Comparison of ENCODE assay signal across 32 cellular contexts in the genomic region with DNA sequence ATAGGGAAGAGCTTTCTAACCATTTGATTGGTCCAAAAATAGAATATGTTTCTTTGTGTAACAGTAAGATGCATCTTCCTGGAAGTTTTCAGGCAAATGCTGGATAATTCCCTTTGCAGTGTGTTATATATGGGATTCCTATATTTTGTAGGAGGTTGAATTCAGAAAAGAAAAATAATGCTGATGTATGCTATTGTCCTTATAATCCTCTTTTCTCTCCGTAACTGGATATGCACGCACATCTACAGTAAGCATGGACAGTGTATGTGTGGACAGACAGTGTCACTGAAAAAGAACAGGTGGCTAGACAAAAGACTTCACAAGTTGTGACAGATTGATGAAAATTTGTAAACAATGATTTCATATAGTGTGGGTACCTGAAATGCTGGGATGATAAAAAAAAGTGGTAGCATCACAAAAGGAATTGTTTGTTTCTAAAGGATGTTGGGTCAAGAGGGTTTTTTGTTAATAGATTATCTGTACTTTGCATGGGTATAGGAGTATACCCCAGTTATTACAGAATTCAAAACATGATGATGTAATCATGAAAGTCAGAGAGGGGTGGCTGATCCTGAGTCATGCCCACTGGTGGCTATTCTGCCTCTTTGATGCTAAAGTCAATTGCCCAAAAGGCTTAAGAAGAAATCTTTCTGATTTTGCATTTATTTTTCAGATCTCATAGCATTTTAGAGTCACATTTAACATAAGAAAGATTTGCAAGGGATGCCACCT.
DNase-seq lines count a peak whose midpoint lies in the region; ATAC-seq, FAIRE-seq and TF ChIP-seq lines count a peak whose summit lies in the region.
"Had no signal": no experiment of that assay in that cellular context is flagged by ENCODE, and none has a peak within 500 bp of the region (broad histone marks: within the 10 kb centered on the region; RNA-seq: fewer than 3 reads in every experiment).

No MANE protein-coding gene starts in this region.

- ATAC-seq in GM12878 (no peak), HG03378 (IDR thresholded peaks at IDR 0.05; ENCODE audit: unreplicated experiment) (no peak)
- ATAC-seq: heart right ventricle; lower lobe of right lung; naive thymus-derived CD8-positive, alpha-beta T cell; psoas muscle had no signal

- H3K4me1 Mint-ChIP-seq in MCF 10A (ENCODE audit: insufficient read depth, unreplicated experiment): no peaks in the 10 kb centered on the region
- H3K4me1 Mint-ChIP-seq: activated CD4-positive, alpha-beta T cell treated with anti-CD3 and anti-CD28 coated beads, Interleukin-2, amount 10 ng/mL, durations not matched to agents 7 days and 5 days; CD4-positive, alpha-beta memory T cell; naive thymus-derived CD8-positive, alpha-beta T cell had no signal

- H3K9me3 ChIP-seq in breast epithelium (peaks cover 4 to 11% of the 10 kb centered on the region in 2 donors), GM12878 (replicated peaks; ENCODE audit: control insufficient read depth, insufficient read depth, low read length) (no peaks in the 10 kb centered on the region), osteoblast (ENCODE audit: low read depth, low read length) (peaks cover 3% of the 10 kb centered on the region), thyroid gland (no peaks in the 10 kb centered on the region)
- H3K9me3 ChIP-seq: lower lobe of right lung, MG63, psoas muscle, uterus had no signal

- TF ChIP-seq CTCF in MCF 10A (IDR thresholded peaks at IDR 0.05; ENCODE audit: unreplicated experiment) (no peak), breast epithelium (IDR thresholded peaks at IDR 0.05) (no peak), GM12878 (IDR thresholded peaks at IDR 0.05 in 2 of 3, conservative IDR thresholded peaks at IDR 0.05 in 1 of 3; ENCODE audit: control insufficient read depth in 2 of 3, extremely low read depth in 1 of 3, insufficient read depth in 1 of 3, low read depth in 3 of 3, low read length in 3 of 3) (no peak), osteoblast (IDR thresholded peaks at IDR 0.05; ENCODE audit: extremely low read depth, low read depth, low read length) (no peak), thyroid gland (IDR thresholded peaks at IDR 0.05) (no peak)

- no peak overlapping the region for H3K4me2 ChIP-seq in GM12878 (ENCODE audit: control insufficient read depth, insufficient read depth)
- no peak overlapping the region for H3K4me2 ChIP-seq in osteoblast (ENCODE audit: insufficient read depth, low read length)

- no peak overlapping the region for H3K27ac Mint-ChIP-seq in MCF 10A (ENCODE audit: low read depth, unreplicated experiment)
- H3K27ac Mint-ChIP-seq: activated CD4-positive, alpha-beta T cell treated with anti-CD3 and anti-CD28 coated beads, Interleukin-2, amount 10 ng/mL, durations not matched to agents 7 days and 5 days; CD4-positive, alpha-beta memory T cell; naive thymus-derived CD8-positive, alpha-beta T cell had no signal

- H3K4me1 ChIP-seq in breast epithelium (no peaks in the 10 kb centered on the region), GM12878 (ENCODE audit: control insufficient read depth, insufficient read depth, low read length) (no peaks in the 10 kb centered on the region), osteoblast (ENCODE audit: insufficient read depth, low read length) (no peaks in the 10 kb centered on the region), thyroid gland (no peaks in the 10 kb centered on the region)
- H3K4me1 ChIP-seq: heart right ventricle, lower lobe of right lung, psoas muscle, uterus had no signal

- TF ChIP-seq EP300 in GM12878 (IDR thresholded peaks at IDR 0.05; ENCODE audit: borderline replicate concordance in 1 of 2, control insufficient read depth in 1 of 2, low read depth in 2 of 2, low read length in 2 of 2): no peak

- RAD21 ChIA-PET in GM12878 (lab: Charles Lee; ENCODE audit: unreplicated experiment): no interaction called here

- no peak for FAIRE-seq in GM12878 (lab: Jason Lieb, UNC)
- FAIRE-seq: A204.1, G401.6, H54 had no signal

- H3K4me3 Mint-ChIP-seq in MCF 10A (ENCODE audit: unreplicated experiment): no peak overlapping the region
- H3K4me3 Mint-ChIP-seq: activated CD4-positive, alpha-beta T cell treated with anti-CD3 and anti-CD28 coated beads, Interleukin-2, amount 10 ng/mL, durations not matched to agents 7 days and 5 days; CD4-positive, alpha-beta memory T cell; naive thymus-derived CD8-positive, alpha-beta T cell had no signal

- peaks cover 7% of the 10 kb centered on the region for H3K9me3 Mint-ChIP-seq in MCF 10A (ENCODE audit: unreplicated experiment)

- DNase-seq in MCF 10A (ENCODE audit: unreplicated experiment) (peak; percentile 10), breast epithelium (ENCODE audit: low spot score in 2 of 2) (no peak), NCI-H748 (lab: John Stamatoyannopoulos, UW; ENCODE audit: unreplicated experiment) (peak; percentile 89), GM12878 (ENCODE audit: low read depth, low spot score) (no peak), SIG-M5 treated with dmso at 0.1 percent for 504 hours (lab: John Stamatoyannopoulos, UW; ENCODE audit: unreplicated experiment) (no peak), osteoblast (ENCODE audit: insufficient read length, low spot score, missing footprints) (no peak), thyroid gland (no peak)
- DNase-seq: activated CD4-positive, alpha-beta T cell treated with anti-CD3 and anti-CD28 coated beads, Interleukin-2, amount 10 ng/mL, durations not matched to agents 7 days and 5 days; activated T-cell treated with anti-CD3 and anti-CD28 coated beads, Interleukin-2, amount 50 U/mL, for 48 hours; AML-193; CD4-positive, alpha-beta memory T cell; DMS 273 treated with DMSO at 0.1 percent for 48 hours; effector CD8-positive, alpha-beta T cell; heart right ventricle; lower lobe of right lung; MG63; naive thymus-derived CD8-positive, alpha-beta T cell; NCI-H1417 treated with DMSO at 0.1 percent for 48 hours; NCI-H2171 treated with DMSO at 0.1 percent for 48 hours; NK-92 treated with Interleukin-12 subunit alpha and Interleukin-12 subunit beta, amount 100 ng/mL, for 24 hours; nucleus accumbens; psoas muscle; SIG-M5; stimulated activated naive CD4-positive, alpha-beta T cell treated with Interleukin-2 at 50 U/mL for 16 hours; SW 1271; T-helper 9 cell; uterus; WERI-Rb-1 had no signal

- H3K27me3 Mint-ChIP-seq in MCF 10A (ENCODE audit: insufficient read depth, unreplicated experiment): no peaks in the 10 kb centered on the region
- H3K27me3 Mint-ChIP-seq: activated CD4-positive, alpha-beta T cell treated with anti-CD3 and anti-CD28 coated beads, Interleukin-2, amount 10 ng/mL, durations not matched to agents 7 days and 5 days; CD4-positive, alpha-beta memory T cell had no signal

- TF ChIP-seq POLR2A in breast epithelium (IDR thresholded peaks at IDR 0.05) (no peak), GM12878 (IDR thresholded peaks at IDR 0.05; ENCODE audit: low read depth, low read length) (no peak), thyroid gland (IDR thresholded peaks at IDR 0.05) (no peak)

- H2AFZ ChIP-seq in GM12878 (ENCODE audit: control insufficient read depth, low read depth, low read length) (no peak overlapping the region), osteoblast (ENCODE audit: low read length) (no peak overlapping the region)

- TF ChIP-seq RAD21 in GM12878 (IDR thresholded peaks at IDR 0.05; ENCODE audit: insufficient read depth, low read depth, low read length): no peak

- SMC1A ChIA-PET in GM12878 (lab: Charles Lee; ENCODE audit: uncharacterized antibody, unreplicated experiment): interaction anchor here (1.2 kb wide), 1 partner anchor 13 kb away, joined by 5 read pairs; no protein-coding TSS in a partner anchor

- no peak overlapping the region for H3K27ac ChIP-seq in breast epithelium
- no peak overlapping the region for H3K27ac ChIP-seq in GM12878 (ENCODE audit: control insufficient read depth, insufficient read depth)
- H3K27ac ChIP-seq in osteoblast (ENCODE audit: low read depth, low read length): no peak overlapping the region
- H3K27ac ChIP-seq in thyroid gland: no peak overlapping the region
- H3K27ac ChIP-seq: heart right ventricle, lower lobe of right lung, psoas muscle, uterus, WERI-Rb-1 had no signal

- no peak overlapping the region for H3K4me3 ChIP-seq in breast epithelium
- H3K4me3 ChIP-seq in GM12878: no peak overlapping the region
- no peak overlapping the region for H3K4me3 ChIP-seq in osteoblast (ENCODE audit: insufficient read depth, low read length)
- no peak overlapping the region for H3K4me3 ChIP-seq in thyroid gland (replicated peaks in 1 of 3)
- H3K4me3 ChIP-seq: heart right ventricle, lower lobe of right lung, MG63, psoas muscle, uterus had no signal

- intact Hi-C loops in MCF 10A (cut with micrococcal nuclease): no loop called here
- intact Hi-C loops in breast epithelium (cut with DNase I; ENCODE audit: low total_unique reads): no loop called here
- intact Hi-C loops in GM12878 (cut with micrococcal nuclease; ENCODE audit: unreplicated experiment): no loop called here
- intact Hi-C loops in thyroid gland (cut with DNase I): no loop called here

- no peaks in the 10 kb centered on the region for H3K36me3 Mint-ChIP-seq in MCF 10A (ENCODE audit: insufficient read depth, unreplicated experiment)
- H3K36me3 Mint-ChIP-seq: CD4-positive, alpha-beta memory T cell; naive thymus-derived CD8-positive, alpha-beta T cell had no signal

- no peaks in the 10 kb centered on the region for H3K79me2 ChIP-seq in GM12878 (ENCODE audit: control insufficient read depth, insufficient read depth, low read length)
- no peaks in the 10 kb centered on the region for H3K79me2 ChIP-seq in osteoblast (ENCODE audit: insufficient read depth, low read length)

- WGBS in GM12878 (ENCODE audit: insufficient coverage, insufficient replicate concordance, low lambda C conversion rate, missing lambda C conversion rate): 38% methylated on average over 2 of the region's 2 CpGs
- 94 to 96% methylated on average over 2 of the region's 2 CpGs for WGBS in thyroid gland, 2 donors

- in situ Hi-C loops in GM12878 (cut with MboI): no loop called here

- H3K9ac ChIP-seq in GM12878 (ENCODE audit: control insufficient read depth, insufficient read depth, low read length): no peak overlapping the region

- POLR2A ChIA-PET in MCF 10A (lab: Yijun Ruan, JAX) (no interaction called here), GM12878 (lab: Charles Lee) (no interaction called here)

- BruUV-seq in MCF 10A (replicated peaks; lab: Mats Ljungman, UMichigan) (no TSS peak), GM12878 (replicated peaks; lab: Mats Ljungman, UMichigan) (no TSS peak)

- H3K36me3 ChIP-seq in breast epithelium (no peaks in the 10 kb centered on the region), GM12878 (ENCODE audit: control insufficient read depth in 2 of 2, insufficient read depth in 2 of 2, low read length in 1 of 2) (no peaks in the 10 kb centered on the region), osteoblast (ENCODE audit: insufficient read depth, low read length) (no peaks in the 10 kb centered on the region), thyroid gland (no peaks in the 10 kb centered on the region)
- H3K36me3 ChIP-seq: heart right ventricle, lower lobe of right lung, MG63, uterus, WERI-Rb-1 had no signal

- H3K27me3 ChIP-seq in breast epithelium (no peaks in the 10 kb centered on the region), GM12878 (replicated peaks in 1 of 2; ENCODE audit: control insufficient read depth in 2 of 2, insufficient read depth in 2 of 2, low read length in 1 of 2) (no peaks in the 10 kb centered on the region), osteoblast (ENCODE audit: insufficient read depth, low read length) (no peaks in the 10 kb centered on the region), thyroid gland (no peaks in the 10 kb centered on the region)
- H3K27me3 ChIP-seq: heart right ventricle, uterus had no signal

- CTCF ChIA-PET in MCF 10A (lab: Yijun Ruan, JAX) (no interaction called here), GM12878 (lab: Yijun Ruan, JAX) (interaction anchor here (0.6 to 1.1 kb wide), 3 partner anchors 13 to 937 kb away, joined by 3 to 4 read pairs (median 3); no protein-coding TSS in a partner anchor)

- H4K20me1 ChIP-seq in GM12878 (ENCODE audit: control insufficient read depth, insufficient read depth) (no peaks in the 10 kb centered on the region), osteoblast (ENCODE audit: insufficient read depth, low read length) (no peaks in the 10 kb centered on the region)

Comparison
In these comparisons a context has a peak if more than half of its experiments do, and no peak if none do; other contexts are left out.
1. DNase-seq: peak in MCF 10A (single experiment) and NCI-H748 (single experiment); none in breast epithelium (0 of 2), GM12878 (single experiment), SIG-M5 treated with dmso at 0.1 percent for 504 hours (single experiment), osteoblast (single experiment) and thyroid gland (0 of 2).